ENCODE assay signal across 39 cellular contexts in the genomic region with DNA sequence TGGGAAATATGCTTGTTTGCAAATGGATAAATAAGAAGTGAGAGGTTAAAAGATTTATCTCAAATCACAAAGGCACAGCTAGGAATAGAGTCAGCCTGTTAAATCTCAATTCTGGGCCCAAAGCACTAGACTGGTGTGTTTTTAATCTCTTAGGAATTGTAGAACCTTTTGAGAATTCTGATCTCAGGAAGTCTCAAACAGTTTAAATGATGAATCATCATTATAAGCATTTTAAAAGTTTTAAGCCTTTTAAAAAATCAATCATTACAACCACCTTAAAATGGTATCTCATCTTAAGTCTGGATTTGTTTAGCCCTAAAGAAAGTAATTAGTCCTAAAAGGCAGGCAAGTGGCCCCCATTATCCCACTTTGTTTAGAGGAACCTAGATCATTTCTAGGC. TPM values are rescaled to one million over a fixed set of nuclear protein-coding genes. Genes with fewer than 3 reads are reported as not detected.
"Had no signal": no experiment of that assay in that cellular context is flagged by ENCODE, and none has a peak within 500 bp of the region (broad histone marks: within the 10 kb centered on the region; RNA-seq: fewer than 3 reads in every experiment).

No MANE protein-coding gene starts in this region.

- H3K4me1 Mint-ChIP-seq: activated B cell treated with CpG ODN at 0.5 μM for 24 hours; activated CD4-positive, alpha-beta memory T cell treated with anti-CD3 and anti-CD28 coated beads, Interleukin-2, amount 10 ng/mL, durations not matched to agents 7 days and 5 days; activated CD4-positive, alpha-beta T cell treated with anti-CD3 and anti-CD28 coated beads, Interleukin-2, amount 10 ng/mL, durations not matched to agents 24 days and 14 days; activated CD8-positive, alpha-beta memory T cell treated with anti-CD3 and anti-CD28 coated beads, Interleukin-2, amount 10 ng/mL, durations not matched to agents 7 days and 5 days; activated naive CD4-positive, alpha-beta T cell treated with anti-CD3 and anti-CD28 coated beads, Interleukin-2, amount 10 ng/mL, durations not matched to agents 7 days and 5 days; activated naive CD4-positive, alpha-beta T cell treated with anti-CD3 and anti-CD28 coated beads, Interleukin-2, amount 50 U/mL, for 24 hours; activated naive CD8-positive, alpha-beta T cell treated with anti-CD3 and anti-CD28 coated beads, Interleukin-2, amount 50 U/mL, for 24 hours; brain; central memory CD8-positive, alpha-beta T cell had no signal

- H3K36me3 ChIP-seq: ascending aorta, cardiac muscle cell had no signal

- H3K9me3 ChIP-seq: ascending aorta had no signal

- H3K4me3 Mint-ChIP-seq: activated B cell treated with CpG ODN at 0.5 μM for 24 hours; activated CD4-positive, alpha-beta memory T cell treated with anti-CD3 and anti-CD28 coated beads, Interleukin-2, amount 10 ng/mL, durations not matched to agents 7 days and 5 days; activated CD4-positive, alpha-beta T cell treated with anti-CD3 and anti-CD28 coated beads, Interleukin-2, amount 10 ng/mL, durations not matched to agents 24 days and 14 days; activated CD8-positive, alpha-beta memory T cell treated with anti-CD3 and anti-CD28 coated beads, Interleukin-2, amount 10 ng/mL, durations not matched to agents 7 days and 5 days; activated CD8-positive, alpha-beta T cell treated with anti-CD3 and anti-CD28 coated beads, Interleukin-2, amount 10 ng/mL, durations not matched to agents 7 days and 5 days; activated naive CD4-positive, alpha-beta T cell treated with anti-CD3 and anti-CD28 coated beads, Interleukin-2, amount 10 ng/mL, durations not matched to agents 7 days and 5 days; activated naive CD4-positive, alpha-beta T cell treated with anti-CD3 and anti-CD28 coated beads, Interleukin-2, amount 50 U/mL, for 24 hours; activated naive CD8-positive, alpha-beta T cell; activated naive CD8-positive, alpha-beta T cell treated with anti-CD3 and anti-CD28 coated beads, Interleukin-2, amount 10 ng/mL, durations not matched to agents 7 days and 5 days; activated naive CD8-positive, alpha-beta T cell treated with anti-CD3 and anti-CD28 coated beads, Interleukin-2, amount 50 U/mL, for 24 hours; activated T-cell treated with anti-CD3 and anti-CD28 coated beads, Interleukin-2, amount 50 U/mL, for 24 hours; brain; central memory CD8-positive, alpha-beta T cell; T-helper 1 cell treated with Interleukin-12 subunit alpha and Interleukin-12 subunit beta and Interleukin-4 antibody, amounts not matched to agents 30 μg/mL and 1 μg/mL, for 36 hours; T-helper 2 cell treated with Interferon-gamma antibody and Interleukin-4, amounts not matched to agents 5 μg/mL and 100 μg/mL, for 36 hours had no signal

- H3K27me3 ChIP-seq: ascending aorta, cardiac muscle cell had no signal

- H3K9me3 Mint-ChIP-seq: activated B cell treated with CpG ODN at 0.5 μM for 24 hours; activated CD4-positive, alpha-beta memory T cell treated with anti-CD3 and anti-CD28 coated beads, Interleukin-2, amount 10 ng/mL, durations not matched to agents 7 days and 5 days; activated CD4-positive, alpha-beta T cell treated with anti-CD3 and anti-CD28 coated beads, Interleukin-2, amount 10 ng/mL, durations not matched to agents 24 days and 14 days; activated naive CD4-positive, alpha-beta T cell treated with anti-CD3 and anti-CD28 coated beads, Interleukin-2, amount 10 ng/mL, durations not matched to agents 7 days and 5 days; activated naive CD4-positive, alpha-beta T cell treated with anti-CD3 and anti-CD28 coated beads, Interleukin-2, amount 50 U/mL, for 24 hours; activated naive CD8-positive, alpha-beta T cell treated with anti-CD3 and anti-CD28 coated beads, Interleukin-2, amount 10 ng/mL, durations not matched to agents 7 days and 5 days; activated naive CD8-positive, alpha-beta T cell treated with anti-CD3 and anti-CD28 coated beads, Interleukin-2, amount 50 U/mL, for 24 hours; activated T-cell treated with anti-CD3 and anti-CD28 coated beads, Interleukin-2, amount 50 U/mL, for 24 hours; activated T-helper 2 cell treated with anti-CD3 and anti-CD28 coated beads, Interferon-gamma antibody, Interleukin-2, Interleukin-4, amounts not matched to agents 10 μg/mL and 5 μg/mL and 100 μg/mL, durations not matched to agents 14 hours and 24 hours and 36 hours; brain; central memory CD8-positive, alpha-beta T cell; T-helper 1 cell treated with Interleukin-12 subunit alpha and Interleukin-12 subunit beta and Interleukin-4 antibody, amounts not matched to agents 30 μg/mL and 1 μg/mL, for 36 hours; T-helper 2 cell treated with Interferon-gamma antibody and Interleukin-4, amounts not matched to agents 5 μg/mL and 100 μg/mL, for 36 hours had no signal

- H3K4me1 ChIP-seq: ascending aorta had no signal

- ATAC-seq: activated CD8-positive, alpha-beta memory T cell treated with anti-CD3 and anti-CD28 coated beads, Interleukin-2, amount 10 ng/mL, durations not matched to agents 7 days and 5 days; activated CD8-positive, alpha-beta T cell treated with anti-CD3 and anti-CD28 coated beads, Interleukin-2, amount 10 ng/mL, durations not matched to agents 7 days and 5 days; activated naive CD8-positive, alpha-beta T cell treated with anti-CD3 and anti-CD28 coated beads, Interleukin-2, amount 50 U/mL, for 24 hours had no signal

- H3K4me3 ChIP-seq: ascending aorta, cardiac muscle cell had no signal

- H3K27me3 Mint-ChIP-seq: activated naive CD4-positive, alpha-beta T cell treated with anti-CD3 and anti-CD28 coated beads, Interleukin-2, amount 10 ng/mL, durations not matched to agents 7 days and 5 days; brain; central memory CD8-positive, alpha-beta T cell had no signal

- DNase-seq: activated B cell treated with CpG ODN at 0.5 μM for 24 hours; activated CD4-positive, alpha-beta memory T cell treated with anti-CD3 and anti-CD28 coated beads, Interleukin-2, amount 10 ng/mL, durations not matched to agents 7 days and 5 days; activated CD4-positive, alpha-beta T cell treated with anti-CD3 and anti-CD28 coated beads for 4 hours; activated CD4-positive, alpha-beta T cell treated with anti-CD3 and anti-CD28 coated beads, Interleukin-2, amount 10 ng/mL, durations not matched to agents 24 days and 14 days; activated CD4-positive, alpha-beta T cell treated with anti-CD3 and anti-CD28 coated beads, Interleukin-2, amount 50 U/mL, for 1 hour; activated CD4-positive, alpha-beta T cell treated with anti-CD3 and anti-CD28 coated beads, Interleukin-2, amount 50 U/mL, for 4 hours; activated CD4-positive, CD25-positive, alpha-beta regulatory T cell treated with anti-CD3 and anti-CD28 coated beads, Interleukin-2, amount 50 U/mL, for 72 hours; activated CD8-positive, alpha-beta memory T cell treated with anti-CD3 and anti-CD28 coated beads for 24 hours; activated CD8-positive, alpha-beta memory T cell treated with anti-CD3 and anti-CD28 coated beads, Interleukin-2, amount 10 ng/mL, durations not matched to agents 7 days and 5 days; activated CD8-positive, alpha-beta memory T cell treated with anti-CD3 and anti-CD28 coated beads, Interleukin-2, amount 50 U/mL, for 48 hours; activated CD8-positive, alpha-beta T cell treated with anti-CD3 and anti-CD28 coated beads, Interleukin-2, amount 10 ng/mL, durations not matched to agents 7 days and 5 days; activated effector memory CD4-positive, alpha-beta T cell treated with Interleukin-2 at 50 U/mL for 16 hours; activated gamma-delta T cell; activated naive CD4-positive, alpha-beta T cell treated with anti-CD3 and anti-CD28 coated beads, Interleukin-2, amount 10 ng/mL, durations not matched to agents 7 days and 5 days; activated naive CD4-positive, alpha-beta T cell treated with Interleukin-2 at 50 U/mL for 16 hours; activated naive CD8-positive, alpha-beta T cell treated with anti-CD3 and anti-CD28 coated beads, Interleukin-2, amount 10 ng/mL, durations not matched to agents 7 days and 5 days; activated naive CD8-positive, alpha-beta T cell treated with anti-CD3 and anti-CD28 coated beads, Interleukin-2, amount 50 U/mL, for 24 hours; activated T-cell treated with anti-CD3 and anti-CD28 coated beads, Interleukin-2, amount 50 U/mL, for 24 hours; activated T-cell treated with anti-CD3 and anti-CD28 coated beads, Interleukin-2, amount 50 U/mL, for 48 hours; amygdala; anterior cingulate cortex; caudate nucleus; cerebellar nuclear complex; T-helper 1 cell; T-helper 2 cell; T-helper 9 cell had no signal

- H3K27ac ChIP-seq: ascending aorta, cardiac muscle cell, VCaP had no signal

- H3K36me3 Mint-ChIP-seq: activated CD8-positive, alpha-beta memory T cell treated with anti-CD3 and anti-CD28 coated beads, Interleukin-2, amount 10 ng/mL, durations not matched to agents 7 days and 5 days; activated naive CD4-positive, alpha-beta T cell treated with anti-CD3 and anti-CD28 coated beads, Interleukin-2, amount 10 ng/mL, durations not matched to agents 7 days and 5 days; activated naive CD4-positive, alpha-beta T cell treated with anti-CD3 and anti-CD28 coated beads, Interleukin-2, amount 50 U/mL, for 24 hours; activated naive CD8-positive, alpha-beta T cell; activated naive CD8-positive, alpha-beta T cell treated with anti-CD3 and anti-CD28 coated beads, Interleukin-2, amount 10 ng/mL, durations not matched to agents 7 days and 5 days; brain had no signal

- FAIRE-seq: bronchial epithelial cell, TTC549 had no signal

- H3K27ac Mint-ChIP-seq: activated B cell treated with CpG ODN at 0.5 μM for 24 hours; activated CD4-positive, alpha-beta memory T cell treated with anti-CD3 and anti-CD28 coated beads, Interleukin-2, amount 10 ng/mL, durations not matched to agents 7 days and 5 days; activated CD4-positive, alpha-beta T cell treated with anti-CD3 and anti-CD28 coated beads, Interleukin-2, amount 10 ng/mL, durations not matched to agents 24 days and 14 days; activated CD8-positive, alpha-beta memory T cell treated with anti-CD3 and anti-CD28 coated beads, Interleukin-2, amount 10 ng/mL, durations not matched to agents 7 days and 5 days; activated CD8-positive, alpha-beta T cell treated with anti-CD3 and anti-CD28 coated beads, Interleukin-2, amount 10 ng/mL, durations not matched to agents 7 days and 5 days; activated naive CD4-positive, alpha-beta T cell treated with anti-CD3 and anti-CD28 coated beads, Interleukin-2, amount 10 ng/mL, durations not matched to agents 7 days and 5 days; activated naive CD4-positive, alpha-beta T cell treated with anti-CD3 and anti-CD28 coated beads, Interleukin-2, amount 50 U/mL, for 24 hours; activated naive CD8-positive, alpha-beta T cell; activated naive CD8-positive, alpha-beta T cell treated with anti-CD3 and anti-CD28 coated beads, Interleukin-2, amount 10 ng/mL, durations not matched to agents 7 days and 5 days; activated naive CD8-positive, alpha-beta T cell treated with anti-CD3 and anti-CD28 coated beads, Interleukin-2, amount 50 U/mL, for 24 hours; activated T-cell treated with anti-CD3 and anti-CD28 coated beads, Interleukin-2, amount 50 U/mL, for 24 hours; activated T-helper 2 cell treated with anti-CD3 and anti-CD28 coated beads, Interferon-gamma antibody, Interleukin-2, Interleukin-4, amounts not matched to agents 10 μg/mL and 5 μg/mL and 100 μg/mL, durations not matched to agents 14 hours and 24 hours and 36 hours; brain; T-helper 1 cell treated with Interleukin-12 subunit alpha and Interleukin-12 subunit beta and Interleukin-4 antibody, amounts not matched to agents 30 μg/mL and 1 μg/mL, for 36 hours; T-helper 2 cell treated with Interferon-gamma antibody and Interleukin-4, amounts not matched to agents 5 μg/mL and 100 μg/mL, for 36 hours had no signal

RNA-seq across cellular contexts. Expression of gene DGKK, which starts 17.8 kb away (rescaled TPM):
- total RNA-seq: activated B cell treated with CpG ODN at 0.5 μM for 24 hours; activated CD4-positive, alpha-beta memory T cell treated with anti-CD3 and anti-CD28 coated beads, Interleukin-2, amount 10 ng/mL, durations not matched to agents 7 days and 5 days; activated CD4-positive, alpha-beta T cell treated with anti-CD3 and anti-CD28 coated beads, Interleukin-2, amount 10 ng/mL, durations not matched to agents 24 days and 14 days; activated CD8-positive, alpha-beta memory T cell treated with anti-CD3 and anti-CD28 coated beads, Interleukin-2, amount 10 ng/mL, durations not matched to agents 7 days and 5 days; activated CD8-positive, alpha-beta T cell treated with anti-CD3 and anti-CD28 coated beads, Interleukin-2, amount 10 ng/mL, durations not matched to agents 7 days and 5 days; activated naive CD8-positive, alpha-beta T cell treated with anti-CD3 and anti-CD28 coated beads, Interleukin-2, amount 10 ng/mL, durations not matched to agents 7 days and 5 days; activated T-helper 2 cell treated with anti-CD3 and anti-CD28 coated beads, Interferon-gamma antibody, Interleukin-2, Interleukin-4, amounts not matched to agents 10 μg/mL and 5 μg/mL and 100 μg/mL, durations not matched to agents 14 hours and 24 hours and 36 hours; ascending aorta; bronchial epithelial cell; chondrocyte had no signal
